Comparison of ENCODE assay signal across 1 cellular context in genomic region chr10:124356706-124357582, GRCh38.
TF ChIP-seq lines count a peak whose summit lies in the region.

No MANE protein-coding gene starts in this region.

TF ChIP-seq in H1, 55 proteins besides CTCF, POLR2A, EP300 and RAD21 (continued from another document):
- TF ChIP-seq, protein P1, sequence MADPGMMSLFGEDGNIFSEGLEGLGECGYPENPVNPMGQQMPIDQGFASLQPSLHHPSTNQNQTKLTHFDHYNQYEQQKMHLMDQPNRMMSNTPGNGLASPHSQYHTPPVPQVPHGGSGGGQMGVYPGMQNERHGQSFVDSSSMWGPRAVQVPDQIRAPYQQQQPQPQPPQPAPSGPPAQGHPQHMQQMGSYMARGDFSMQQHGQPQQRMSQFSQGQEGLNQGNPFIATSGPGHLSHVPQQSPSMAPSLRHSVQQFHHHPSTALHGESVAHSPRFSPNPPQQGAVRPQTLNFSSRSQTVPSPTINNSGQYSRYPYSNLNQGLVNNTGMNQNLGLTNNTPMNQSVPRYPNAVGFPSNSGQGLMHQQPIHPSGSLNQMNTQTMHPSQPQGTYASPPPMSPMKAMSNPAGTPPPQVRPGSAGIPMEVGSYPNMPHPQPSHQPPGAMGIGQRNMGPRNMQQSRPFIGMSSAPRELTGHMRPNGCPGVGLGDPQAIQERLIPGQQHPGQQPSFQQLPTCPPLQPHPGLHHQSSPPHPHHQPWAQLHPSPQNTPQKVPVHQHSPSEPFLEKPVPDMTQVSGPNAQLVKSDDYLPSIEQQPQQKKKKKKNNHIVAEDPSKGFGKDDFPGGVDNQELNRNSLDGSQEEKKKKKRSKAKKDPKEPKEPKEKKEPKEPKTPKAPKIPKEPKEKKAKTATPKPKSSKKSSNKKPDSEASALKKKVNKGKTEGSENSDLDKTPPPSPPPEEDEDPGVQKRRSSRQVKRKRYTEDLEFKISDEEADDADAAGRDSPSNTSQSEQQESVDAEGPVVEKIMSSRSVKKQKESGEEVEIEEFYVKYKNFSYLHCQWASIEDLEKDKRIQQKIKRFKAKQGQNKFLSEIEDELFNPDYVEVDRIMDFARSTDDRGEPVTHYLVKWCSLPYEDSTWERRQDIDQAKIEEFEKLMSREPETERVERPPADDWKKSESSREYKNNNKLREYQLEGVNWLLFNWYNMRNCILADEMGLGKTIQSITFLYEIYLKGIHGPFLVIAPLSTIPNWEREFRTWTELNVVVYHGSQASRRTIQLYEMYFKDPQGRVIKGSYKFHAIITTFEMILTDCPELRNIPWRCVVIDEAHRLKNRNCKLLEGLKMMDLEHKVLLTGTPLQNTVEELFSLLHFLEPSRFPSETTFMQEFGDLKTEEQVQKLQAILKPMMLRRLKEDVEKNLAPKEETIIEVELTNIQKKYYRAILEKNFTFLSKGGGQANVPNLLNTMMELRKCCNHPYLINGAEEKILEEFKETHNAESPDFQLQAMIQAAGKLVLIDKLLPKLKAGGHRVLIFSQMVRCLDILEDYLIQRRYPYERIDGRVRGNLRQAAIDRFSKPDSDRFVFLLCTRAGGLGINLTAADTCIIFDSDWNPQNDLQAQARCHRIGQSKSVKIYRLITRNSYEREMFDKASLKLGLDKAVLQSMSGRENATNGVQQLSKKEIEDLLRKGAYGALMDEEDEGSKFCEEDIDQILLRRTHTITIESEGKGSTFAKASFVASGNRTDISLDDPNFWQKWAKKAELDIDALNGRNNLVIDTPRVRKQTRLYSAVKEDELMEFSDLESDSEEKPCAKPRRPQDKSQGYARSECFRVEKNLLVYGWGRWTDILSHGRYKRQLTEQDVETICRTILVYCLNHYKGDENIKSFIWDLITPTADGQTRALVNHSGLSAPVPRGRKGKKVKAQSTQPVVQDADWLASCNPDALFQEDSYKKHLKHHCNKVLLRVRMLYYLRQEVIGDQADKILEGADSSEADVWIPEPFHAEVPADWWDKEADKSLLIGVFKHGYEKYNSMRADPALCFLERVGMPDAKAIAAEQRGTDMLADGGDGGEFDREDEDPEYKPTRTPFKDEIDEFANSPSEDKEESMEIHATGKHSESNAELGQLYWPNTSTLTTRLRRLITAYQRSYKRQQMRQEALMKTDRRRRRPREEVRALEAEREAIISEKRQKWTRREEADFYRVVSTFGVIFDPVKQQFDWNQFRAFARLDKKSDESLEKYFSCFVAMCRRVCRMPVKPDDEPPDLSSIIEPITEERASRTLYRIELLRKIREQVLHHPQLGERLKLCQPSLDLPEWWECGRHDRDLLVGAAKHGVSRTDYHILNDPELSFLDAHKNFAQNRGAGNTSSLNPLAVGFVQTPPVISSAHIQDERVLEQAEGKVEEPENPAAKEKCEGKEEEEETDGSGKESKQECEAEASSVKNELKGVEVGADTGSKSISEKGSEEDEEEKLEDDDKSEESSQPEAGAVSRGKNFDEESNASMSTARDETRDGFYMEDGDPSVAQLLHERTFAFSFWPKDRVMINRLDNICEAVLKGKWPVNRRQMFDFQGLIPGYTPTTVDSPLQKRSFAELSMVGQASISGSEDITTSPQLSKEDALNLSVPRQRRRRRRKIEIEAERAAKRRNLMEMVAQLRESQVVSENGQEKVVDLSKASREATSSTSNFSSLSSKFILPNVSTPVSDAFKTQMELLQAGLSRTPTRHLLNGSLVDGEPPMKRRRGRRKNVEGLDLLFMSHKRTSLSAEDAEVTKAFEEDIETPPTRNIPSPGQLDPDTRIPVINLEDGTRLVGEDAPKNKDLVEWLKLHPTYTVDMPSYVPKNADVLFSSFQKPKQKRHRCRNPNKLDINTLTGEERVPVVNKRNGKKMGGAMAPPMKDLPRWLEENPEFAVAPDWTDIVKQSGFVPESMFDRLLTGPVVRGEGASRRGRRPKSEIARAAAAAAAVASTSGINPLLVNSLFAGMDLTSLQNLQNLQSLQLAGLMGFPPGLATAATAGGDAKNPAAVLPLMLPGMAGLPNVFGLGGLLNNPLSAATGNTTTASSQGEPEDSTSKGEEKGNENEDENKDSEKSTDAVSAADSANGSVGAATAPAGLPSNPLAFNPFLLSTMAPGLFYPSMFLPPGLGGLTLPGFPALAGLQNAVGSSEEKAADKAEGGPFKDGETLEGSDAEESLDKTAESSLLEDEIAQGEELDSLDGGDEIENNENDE (IDR thresholded peaks at IDR 0.05; ENCODE audit: insufficient replicate concordance, low read length) = no peak
- TF ChIP-seq KDM5A (IDR thresholded peaks at IDR 0.05; ENCODE audit: low read length) (no peak), TAF1 (IDR thresholded peaks at IDR 0.05; ENCODE audit: low read depth, low read length) (no peak), SIRT6 (IDR thresholded peaks at IDR 0.05; ENCODE audit: low read length) (no peak), BACH1 (IDR thresholded peaks at IDR 0.05; ENCODE audit: low read length) (no peak), E2F6 (IDR thresholded peaks at IDR 0.05) (no peak), SIN3A (conservative IDR thresholded peaks at IDR 0.05 in 1 of 2, IDR thresholded peaks at IDR 0.05 in 1 of 2; ENCODE audit: low read depth in 1 of 2, low read length in 2 of 2) (no peak), TCF12 (IDR thresholded peaks at IDR 0.05; ENCODE audit: low read depth, low read length) (no peak)
